8 cellular contexts compared by ENCODE assay signal in the genomic region with DNA sequence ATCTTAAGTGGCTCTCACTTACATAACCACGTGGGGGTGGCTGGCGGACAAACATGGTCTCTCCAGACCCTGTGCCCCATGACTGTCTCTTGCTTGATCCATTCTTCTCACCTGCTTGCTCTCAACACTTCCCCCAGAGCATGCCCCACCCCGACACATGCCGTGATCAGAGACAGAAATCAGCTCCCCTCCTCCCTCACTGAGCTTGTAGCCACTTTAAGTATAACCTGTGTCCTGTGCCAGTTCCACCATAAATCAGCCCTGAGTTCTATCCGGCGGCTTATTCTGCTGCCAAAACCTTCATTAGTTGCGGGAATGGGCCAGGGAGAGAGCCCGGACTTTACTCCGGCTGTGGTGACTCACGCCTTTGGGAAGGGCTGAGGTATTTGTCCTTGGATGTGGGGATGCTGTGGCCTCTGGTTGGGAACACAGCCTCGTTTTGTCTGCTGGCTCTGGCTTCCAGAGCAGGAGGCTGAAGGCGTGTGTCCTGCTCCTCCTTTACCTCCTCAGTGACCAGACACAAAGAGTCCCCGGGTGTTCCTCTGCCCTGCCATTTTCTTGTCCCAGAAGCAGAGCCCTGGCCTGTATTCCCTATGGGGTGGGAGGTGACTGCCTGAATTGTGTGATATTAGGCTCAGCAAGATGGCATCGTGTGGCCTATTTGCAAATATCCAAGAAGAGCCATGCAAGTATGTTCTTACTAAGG. TPM values are rescaled to one million over a fixed set of nuclear protein-coding genes. Genes with fewer than 3 reads are reported as not detected.
DNase-seq lines count a peak whose midpoint lies in the region; FAIRE-seq and TF ChIP-seq lines count a peak whose summit lies in the region.
"Had no signal": no experiment of that assay in that cellular context is flagged by ENCODE, and none has a peak within 500 bp of the region (broad histone marks: within the 10 kb centered on the region; RNA-seq: fewer than 3 reads in every experiment).

No MANE protein-coding gene starts in this region.

- peak overlapping the region; percentile 85 to 94 for H3K27ac ChIP-seq in liver (ENCODE audit: low read depth in 1 of 2, low read length in 2 of 2)
- H3K27ac ChIP-seq in tibial nerve, result peak overlapping the region in 2 of 4 donors; percentile 48 to 69

- H3K9ac ChIP-seq in liver (ENCODE audit: low read depth in 1 of 2, low read length in 2 of 2), result peak overlapping the region in 1 of 2 donors; percentile 15

- TF ChIP-seq POLR2A in tibial nerve (IDR thresholded peaks at IDR 0.05), result no peak

- TF ChIP-seq EP300 in tibial nerve (IDR thresholded peaks at IDR 0.05), result no peak

- H3K4me1 ChIP-seq in liver (ENCODE audit: control insufficient read depth in 4 of 4, insufficient read depth in 4 of 4, low read length in 3 of 4) (peaks cover 40 to 81% (median 73%) of the 10 kb centered on the region in 4 donors), tibial nerve (peaks cover 0 to 23% (median 9%) of the 10 kb centered on the region in 4 donors)

- H3K36me3 ChIP-seq in liver (ENCODE audit: control insufficient read depth in 4 of 4, insufficient read depth in 3 of 4, low read depth in 1 of 4, low read length in 3 of 4) (peaks cover 0 to 4% (median 1%) of the 10 kb centered on the region in 4 donors), tibial nerve (no peaks in the 10 kb centered on the region)

- H3K27me3 ChIP-seq in liver (ENCODE audit: control insufficient read depth in 4 of 4, insufficient read depth in 4 of 4, low read length in 3 of 4), result no peaks in the 10 kb centered on the region
- no peaks in the 10 kb centered on the region for H3K27me3 ChIP-seq in tibial nerve

- no peak for FAIRE-seq in D721Med (lab: Jason Lieb, UNC)
- no peak for FAIRE-seq in frontal cortex (lab: Jason Lieb, UNC)

- no peaks in the 10 kb centered on the region for H3K9me3 ChIP-seq in liver (ENCODE audit: control insufficient read depth in 4 of 4, low read length in 3 of 4)
- H3K9me3 ChIP-seq in tibial nerve, result no peaks in the 10 kb centered on the region

- no peak for TF ChIP-seq CTCF in cardiac fibroblast (IDR thresholded peaks at IDR 0.05; ENCODE audit: low read depth, low read length)
- TF ChIP-seq CTCF in liver (IDR thresholded peaks at IDR 0.05; ENCODE audit: low read depth, low read length, missing input control), result no peak
- TF ChIP-seq CTCF in D721Med (IDR thresholded peaks at IDR 0.05; ENCODE audit: insufficient read depth, missing control alignments), result no peak
- TF ChIP-seq CTCF in tibial nerve (IDR thresholded peaks at IDR 0.05), result no peak

- TF ChIP-seq RAD21 in liver (IDR thresholded peaks at IDR 0.05), result peak; percentile 62 to 68

- DNase-seq in HT1080 (ENCODE audit: low read depth) (peak; percentile 86), cardiac fibroblast (ENCODE audit: low read depth in 2 of 2) (peak; percentile 48 to 81), ureter (ENCODE audit: low spot score) (peak; percentile 78), D721Med (ENCODE audit: insufficient read length, low spot score) (no peak), tibial nerve (ENCODE audit: low spot score in 2 of 2) (no peak), frontal cortex (ENCODE audit: low spot score in 2 of 2) (no peak)
- DNase-seq: NCI-H1436 treated with DMSO at 0.1 percent for 48 hours had no signal

- H3K4me3 ChIP-seq in cardiac fibroblast (replicated peaks in 1 of 2; ENCODE audit: low read depth in 2 of 2, low read length in 2 of 2) (no peak overlapping the region), liver (ENCODE audit: low read depth in 1 of 3, low read length in 3 of 3) (no peak overlapping the region), tibial nerve (no peak overlapping the region)

- 38% methylated on average over 14 of the region's 14 CpGs for WGBS in liver
- 66 to 71% methylated on average over 14 of the region's 14 CpGs for WGBS in tibial nerve, 2 donors

TF ChIP-seq in liver, 16 proteins besides CTCF, POLR2A, EP300 and RAD21:
- TF ChIP-seq FOXA2 (IDR thresholded peaks at IDR 0.05) (peak; percentile 36), GABPA (IDR thresholded peaks at IDR 0.05 in 1 of 2, conservative IDR thresholded peaks at IDR 0.05 in 1 of 2) (peak in 1 of 2 donors; percentile 60), RXRA (IDR thresholded peaks at IDR 0.05) (peak; percentile 88 to 96), FOXA1 (IDR thresholded peaks at IDR 0.05) (no peak), YY1 (IDR thresholded peaks at IDR 0.05) (peak; percentile 93), JUND (IDR thresholded peaks at IDR 0.05) (peak; percentile 99), HNF4G (IDR thresholded peaks at IDR 0.05) (peak; percentile 94), EGR1 (IDR thresholded peaks at IDR 0.05; ENCODE audit: low read depth in 2 of 2) (peak in 1 of 2 donors; percentile 75), TAF1 (conservative IDR thresholded peaks at IDR 0.05) (no peak), NR2F2 (IDR thresholded peaks at IDR 0.05) (no peak), SP1 (IDR thresholded peaks at IDR 0.05) (peak; percentile 97), HNF4A (conservative IDR thresholded peaks at IDR 0.05) (peak; percentile 96 to 98)
- TF ChIP-seq, protein P1, sequence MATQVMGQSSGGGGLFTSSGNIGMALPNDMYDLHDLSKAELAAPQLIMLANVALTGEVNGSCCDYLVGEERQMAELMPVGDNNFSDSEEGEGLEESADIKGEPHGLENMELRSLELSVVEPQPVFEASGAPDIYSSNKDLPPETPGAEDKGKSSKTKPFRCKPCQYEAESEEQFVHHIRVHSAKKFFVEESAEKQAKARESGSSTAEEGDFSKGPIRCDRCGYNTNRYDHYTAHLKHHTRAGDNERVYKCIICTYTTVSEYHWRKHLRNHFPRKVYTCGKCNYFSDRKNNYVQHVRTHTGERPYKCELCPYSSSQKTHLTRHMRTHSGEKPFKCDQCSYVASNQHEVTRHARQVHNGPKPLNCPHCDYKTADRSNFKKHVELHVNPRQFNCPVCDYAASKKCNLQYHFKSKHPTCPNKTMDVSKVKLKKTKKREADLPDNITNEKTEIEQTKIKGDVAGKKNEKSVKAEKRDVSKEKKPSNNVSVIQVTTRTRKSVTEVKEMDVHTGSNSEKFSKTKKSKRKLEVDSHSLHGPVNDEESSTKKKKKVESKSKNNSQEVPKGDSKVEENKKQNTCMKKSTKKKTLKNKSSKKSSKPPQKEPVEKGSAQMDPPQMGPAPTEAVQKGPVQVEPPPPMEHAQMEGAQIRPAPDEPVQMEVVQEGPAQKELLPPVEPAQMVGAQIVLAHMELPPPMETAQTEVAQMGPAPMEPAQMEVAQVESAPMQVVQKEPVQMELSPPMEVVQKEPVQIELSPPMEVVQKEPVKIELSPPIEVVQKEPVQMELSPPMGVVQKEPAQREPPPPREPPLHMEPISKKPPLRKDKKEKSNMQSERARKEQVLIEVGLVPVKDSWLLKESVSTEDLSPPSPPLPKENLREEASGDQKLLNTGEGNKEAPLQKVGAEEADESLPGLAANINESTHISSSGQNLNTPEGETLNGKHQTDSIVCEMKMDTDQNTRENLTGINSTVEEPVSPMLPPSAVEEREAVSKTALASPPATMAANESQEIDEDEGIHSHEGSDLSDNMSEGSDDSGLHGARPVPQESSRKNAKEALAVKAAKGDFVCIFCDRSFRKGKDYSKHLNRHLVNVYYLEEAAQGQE (IDR thresholded peaks at IDR 0.05), result peak; percentile 75
- TF ChIP-seq, protein P2, sequence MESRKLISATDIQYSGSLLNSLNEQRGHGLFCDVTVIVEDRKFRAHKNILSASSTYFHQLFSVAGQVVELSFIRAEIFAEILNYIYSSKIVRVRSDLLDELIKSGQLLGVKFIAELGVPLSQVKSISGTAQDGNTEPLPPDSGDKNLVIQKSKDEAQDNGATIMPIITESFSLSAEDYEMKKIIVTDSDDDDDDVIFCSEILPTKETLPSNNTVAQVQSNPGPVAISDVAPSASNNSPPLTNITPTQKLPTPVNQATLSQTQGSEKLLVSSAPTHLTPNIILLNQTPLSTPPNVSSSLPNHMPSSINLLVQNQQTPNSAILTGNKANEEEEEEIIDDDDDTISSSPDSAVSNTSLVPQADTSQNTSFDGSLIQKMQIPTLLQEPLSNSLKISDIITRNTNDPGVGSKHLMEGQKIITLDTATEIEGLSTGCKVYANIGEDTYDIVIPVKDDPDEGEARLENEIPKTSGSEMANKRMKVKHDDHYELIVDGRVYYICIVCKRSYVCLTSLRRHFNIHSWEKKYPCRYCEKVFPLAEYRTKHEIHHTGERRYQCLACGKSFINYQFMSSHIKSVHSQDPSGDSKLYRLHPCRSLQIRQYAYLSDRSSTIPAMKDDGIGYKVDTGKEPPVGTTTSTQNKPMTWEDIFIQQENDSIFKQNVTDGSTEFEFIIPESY (IDR thresholded peaks at IDR 0.05), result peak; percentile 80
- TF ChIP-seq, protein P3, sequence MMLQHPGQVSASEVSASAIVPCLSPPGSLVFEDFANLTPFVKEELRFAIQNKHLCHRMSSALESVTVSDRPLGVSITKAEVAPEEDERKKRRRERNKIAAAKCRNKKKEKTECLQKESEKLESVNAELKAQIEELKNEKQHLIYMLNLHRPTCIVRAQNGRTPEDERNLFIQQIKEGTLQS (IDR thresholded peaks at IDR 0.05), result peak; percentile 99
- TF ChIP-seq, protein P4, sequence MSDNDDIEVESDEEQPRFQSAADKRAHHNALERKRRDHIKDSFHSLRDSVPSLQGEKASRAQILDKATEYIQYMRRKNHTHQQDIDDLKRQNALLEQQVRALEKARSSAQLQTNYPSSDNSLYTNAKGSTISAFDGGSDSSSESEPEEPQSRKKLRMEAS (IDR thresholded peaks at IDR 0.05), result peak; percentile 98

RNA-seq across cellular contexts. Expression of a gene that starts 21.1 kb away (rescaled TPM):
- total RNA-seq in HT1080 (2014; rRNA removed; shearing (Covaris generic)), result 30.1 and 37.3 TPM in 2 replicates
- 36.9 and 37.4 TPM in 2 replicates for polyA plus RNA-seq in HT1080 (2015; cell fraction: cytosol; rRNA removed)
- polyA plus RNA-seq in HT1080 (2015; cell fraction: nucleus; rRNA removed), result 36.3 and 39.1 TPM in 2 replicates
- total RNA-seq in liver, result 10 to 100 TPM; 10.1 to 15.1 TPM
- 1 to 10 TPM; 6.2 to 9.3 TPM for polyA plus RNA-seq in liver
- total RNA-seq in ureter, result 42.5 TPM
- 10 to 100 TPM; 48.0 to 80.6 (median 55.0) TPM for total RNA-seq in tibial nerve
- 28.9 TPM for total RNA-seq in frontal cortex

RNA-seq across cellular contexts. Expression of a gene that starts 32.8 kb away (rescaled TPM):
- 41.7 and 45.9 TPM in 2 replicates for total RNA-seq in HT1080 (2014; rRNA removed; shearing (Covaris generic))
- polyA plus RNA-seq in HT1080 (2015; cell fraction: cytosol; rRNA removed), result 50.5 and 57.4 TPM in 2 replicates
- polyA plus RNA-seq in HT1080 (2015; cell fraction: nucleus; rRNA removed), result 416 and 533 TPM in 2 replicates
- 10 to 100 TPM; 26.0 to 26.5 TPM for total RNA-seq in liver
- polyA plus RNA-seq in liver, result 100 to 1,000 TPM in 1 of 2 donors, 10 to 100 TPM in 1; 15.5 to 126 TPM
- 113 TPM for total RNA-seq in ureter
- total RNA-seq in tibial nerve, result 100 to 1,000 TPM in 3 of 4 donors, 10 to 100 TPM in 1; 80.8 to 114 (median 105) TPM
- total RNA-seq in frontal cortex, result 115 TPM

RNA-seq across cellular contexts. Expression of a gene that starts 52.0 kb away (rescaled TPM):
- total RNA-seq in HT1080 (2014; rRNA removed; shearing (Covaris generic)), result 6.4 and 9.1 TPM in 2 replicates
- 2.0 and 2.4 TPM in 2 replicates for polyA plus RNA-seq in HT1080 (2015; cell fraction: cytosol; rRNA removed)
- polyA plus RNA-seq in HT1080 (2015; cell fraction: nucleus; rRNA removed), result 19.5 and 22.3 TPM in 2 replicates
- total RNA-seq in liver (100 to 1,000 TPM in 1 of 2 donors, 10 to 100 TPM in 1; 10.5 to 197 TPM), ureter (226 TPM), tibial nerve (10 to 100 TPM in 1 of 4 donors, 1 to 10 TPM in 3; 1.5 to 19.2 (median 7.3) TPM), frontal cortex (not detected)
- 10 to 100 TPM; 66.7 to 94.3 TPM for polyA plus RNA-seq in liver

Comparison
In these comparisons a context has a peak if more than half of its experiments do, and no peak if none do; other contexts are left out.
1. DNase-seq: peak in HT1080 (single experiment), cardiac fibroblast (2 of 2) and ureter (single experiment); none in D721Med (single experiment), tibial nerve (0 of 2) and frontal cortex (0 of 2).